20 cellular contexts compared by ENCODE assay signal in the genomic region with DNA sequence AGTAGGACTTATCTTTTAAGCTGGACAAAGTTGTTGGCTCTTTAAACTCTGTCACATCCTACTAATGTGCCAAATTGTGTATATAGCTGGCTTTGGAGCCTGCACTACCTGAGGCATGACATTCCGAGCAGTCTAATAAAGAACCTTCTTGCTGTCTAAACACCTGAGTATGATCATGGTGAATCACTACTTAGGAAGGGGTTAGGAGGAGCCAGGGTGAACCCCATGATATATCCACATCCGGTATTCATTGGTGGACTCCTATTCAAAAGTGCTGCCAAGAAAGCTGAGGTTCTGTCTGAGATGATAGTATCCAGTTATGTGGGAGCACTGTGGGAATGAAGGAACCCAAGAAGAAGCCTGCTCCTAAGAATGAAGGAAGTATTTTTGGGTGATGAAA. TPM values are rescaled to one million over a fixed set of nuclear protein-coding genes. Genes with fewer than 3 reads are reported as not detected.
DNase-seq lines count a peak whose midpoint lies in the region; ATAC-seq, FAIRE-seq and TF ChIP-seq lines count a peak whose summit lies in the region.
"Had no signal": no experiment of that assay in that cellular context is flagged by ENCODE, and none has a peak within 500 bp of the region (broad histone marks: within the 10 kb centered on the region; RNA-seq: fewer than 3 reads in every experiment).

No MANE protein-coding gene starts in this region.

- H3K27me3 Mint-ChIP-seq in MCF 10A (ENCODE audit: insufficient read depth, unreplicated experiment), result peaks cover 89% of the 10 kb centered on the region

- CTCF ChIA-PET in MCF 10A (lab: Yijun Ruan, JAX), result interaction anchor here (0.6 to 3.7 kb wide), 11 partner anchors 9 to 230 kb away, joined by 3 to 16 read pairs (median 4); no protein-coding TSS in a partner anchor

- peaks cover 6% of the 10 kb centered on the region for H3K36me3 Mint-ChIP-seq in MCF 10A (ENCODE audit: insufficient read depth, unreplicated experiment)
- H3K36me3 Mint-ChIP-seq: CD4-positive, CD25-positive, alpha-beta regulatory T cell had no signal

- BruUV-seq in MCF 10A (replicated peaks; lab: Mats Ljungman, UMichigan), result no TSS peak

- peak; percentile 26 for DNase-seq in MCF 10A (ENCODE audit: unreplicated experiment)
- DNase-seq in breast epithelium (ENCODE audit: low spot score in 2 of 2), result no peak
- peak; percentile 59 for DNase-seq in bronchial epithelial cell (ENCODE audit: low read depth)
- DNase-seq in fibroblast of peridontal ligament (ENCODE audit: extremely low read depth), result peak; percentile 10
- no peak for DNase-seq in sciatic nerve (ENCODE audit: low spot score)
- no peak for DNase-seq in stimulated activated CD4-positive, alpha-beta T cell treated with anti-CD3 and anti-CD28 coated beads, Interleukin-12 subunit alpha, Interleukin-12 subunit beta, amount 100 ng/mL, for 4 hours
- no peak for DNase-seq in activated CD4-positive, CD25-positive, alpha-beta regulatory T cell (lab: John Stamatoyannopoulos, UW)
- DNase-seq: AML-193; CD4-positive, CD25-positive, alpha-beta regulatory T cell; DMS53; GF-D8; GOT3; H9 had no signal

- H3K36me3 ChIP-seq in breast epithelium (no peaks in the 10 kb centered on the region), bronchial epithelial cell (ENCODE audit: control insufficient read depth, insufficient read depth, low read length) (no peaks in the 10 kb centered on the region)
- H3K36me3 ChIP-seq: BLaER1 had no signal

- no peaks in the 10 kb centered on the region for H3K9me3 ChIP-seq in breast epithelium
- H3K9me3 ChIP-seq: BLaER1 had no signal

- intact Hi-C loops in MCF 10A (cut with micrococcal nuclease), result no loop called here
- intact Hi-C loops in breast epithelium (cut with DNase I; ENCODE audit: low total_unique reads), result no loop called here
- intact Hi-C loops in sciatic nerve (cut with DNase I), result no loop called here

- no peaks in the 10 kb centered on the region for H3K9me3 Mint-ChIP-seq in MCF 10A (ENCODE audit: unreplicated experiment)

- H3K4me1 ChIP-seq in breast epithelium, result no peaks in the 10 kb centered on the region
- H3K4me1 ChIP-seq: BLaER1 had no signal

- TF ChIP-seq POLR2A in breast epithelium (IDR thresholded peaks at IDR 0.05), result no peak

- FAIRE-seq in bronchial epithelial cell (lab: Jason Lieb, UNC), result no peak
- FAIRE-seq: GM18507, HepG2, HTR-8/SVneo had no signal

- H3K27me3 ChIP-seq in breast epithelium (peaks cover 0 to 15% of the 10 kb centered on the region in 2 donors), bronchial epithelial cell (ENCODE audit: control insufficient read depth, insufficient read depth, low read length) (peaks cover 13% of the 10 kb centered on the region)
- H3K27me3 ChIP-seq: BLaER1 had no signal

- POLR2A ChIA-PET in MCF 10A (lab: Yijun Ruan, JAX), result interaction anchor here (0.6 to 1.0 kb wide), 2 partner anchors 15 to 19 kb away, joined by 4 to 6 read pairs; no protein-coding TSS in a partner anchor

- H3K4me3 Mint-ChIP-seq in MCF 10A (ENCODE audit: unreplicated experiment), result no peak overlapping the region
- H3K4me3 Mint-ChIP-seq: CD4-positive, CD25-positive, alpha-beta regulatory T cell; H9 had no signal

- H3K27ac ChIP-seq in breast epithelium, result no peak overlapping the region
- H3K27ac ChIP-seq: 22Rv1, BLaER1 had no signal

- no peak overlapping the region for H3K27ac Mint-ChIP-seq in MCF 10A (ENCODE audit: low read depth, unreplicated experiment)
- H3K27ac Mint-ChIP-seq: CD4-positive, CD25-positive, alpha-beta regulatory T cell; H9 had no signal

- peaks cover 20% of the 10 kb centered on the region for H3K4me1 Mint-ChIP-seq in MCF 10A (ENCODE audit: insufficient read depth, unreplicated experiment)
- H3K4me1 Mint-ChIP-seq: CD4-positive, CD25-positive, alpha-beta regulatory T cell; H9 had no signal

- ATAC-seq in sciatic nerve, result peak; percentile 30
- no peak for ATAC-seq in HG03342 (IDR thresholded peaks at IDR 0.05; ENCODE audit: unreplicated experiment)
- ATAC-seq: HepG2 had no signal

- H3K4me3 ChIP-seq in breast epithelium (no peak overlapping the region), bronchial epithelial cell (ENCODE audit: low read depth, low read length) (no peak overlapping the region)
- H3K4me3 ChIP-seq: BLaER1 had no signal

- no peak for TF ChIP-seq CTCF in MCF 10A (IDR thresholded peaks at IDR 0.05; ENCODE audit: unreplicated experiment)
- no peak for TF ChIP-seq CTCF in breast epithelium (IDR thresholded peaks at IDR 0.05)
- TF ChIP-seq CTCF in bronchial epithelial cell (IDR thresholded peaks at IDR 0.05; ENCODE audit: insufficient read depth, low read length, severe bottlenecking), result no peak

RNA-seq across cellular contexts. Expression of a gene that starts 27.1 kb away (rescaled TPM):
- total RNA-seq in MCF 10A (2022), result not detected in 2 replicates
- under 1 TPM in 1 of 3 donors, not detected in 2; 0.66 TPM for total RNA-seq in breast epithelium
- 6.6 and 55.9 TPM in 2 replicates for total RNA-seq in bronchial epithelial cell
- not detected for total RNA-seq in sciatic nerve
- total RNA-seq: A673; CD4-positive, CD25-positive, alpha-beta regulatory T cell; H9; HepG2 had no signal

RNA-seq across cellular contexts. Expression of a gene that starts 27.1 kb away (rescaled TPM):
- total RNA-seq in MCF 10A (2022), result not detected in 2 replicates
- not detected for total RNA-seq in breast epithelium
- under 0.01 TPM in 2 replicates for total RNA-seq in bronchial epithelial cell
- total RNA-seq in sciatic nerve, result not detected
- total RNA-seq: A673; CD4-positive, CD25-positive, alpha-beta regulatory T cell; H9; HepG2 had no signal

Comparison
In these comparisons a context has a peak if more than half of its experiments do, and no peak if none do; other contexts are left out.
1. DNase-seq: peak in MCF 10A (single experiment), bronchial epithelial cell (single experiment) and fibroblast of peridontal ligament (single experiment); none in breast epithelium (0 of 2), sciatic nerve (single experiment), stimulated activated CD4-positive, alpha-beta T cell treated with anti-CD3 and anti-CD28 coated beads, Interleukin-12 subunit alpha, Interleukin-12 subunit beta, amount 100 ng/mL, for 4 hours (single experiment) and activated CD4-positive, CD25-positive, alpha-beta regulatory T cell (0 of 4).